In genomic region chr2:133952420-133952819, GRCh38 we compare ENCODE assay signal across 19 cellular contexts.
DNase-seq lines count a peak whose midpoint lies in the region; ATAC-seq and TF ChIP-seq lines count a peak whose summit lies in the region.
"Had no signal": no experiment of that assay in that cellular context is flagged by ENCODE, and none has a peak within 500 bp of the region (broad histone marks: within the 10 kb centered on the region; RNA-seq: fewer than 3 reads in every experiment).

No MANE protein-coding gene starts in this region.

- no peaks in the 10 kb centered on the region for H3K27me3 ChIP-seq in brain microvascular endothelial cell (replicated peaks)

- H3K36me3 ChIP-seq in brain microvascular endothelial cell (replicated peaks): no peaks in the 10 kb centered on the region

- H3K27ac ChIP-seq in brain microvascular endothelial cell: no peak overlapping the region
- H3K27ac ChIP-seq: A549, coronary artery, psoas muscle had no signal

- peak; percentile 28 for DNase-seq in GM10248 (ENCODE audit: extremely low spot score)
- DNase-seq in anterior cingulate cortex (lab: John Stamatoyannopoulos, UW): no peak
- DNase-seq in brain microvascular endothelial cell: no peak
- no peak for DNase-seq in iPS-NIHi11 (ENCODE audit: low spot score)
- DNase-seq in NCI-H1092 treated with DMSO at 0.1 percent for 48 hours (lab: John Stamatoyannopoulos, UW): no peak
- DNase-seq: activated CD4-positive, alpha-beta T cell treated with anti-CD3 and anti-CD28 coated beads for 1 hour; activated CD8-positive, alpha-beta memory T cell treated with anti-CD3 and anti-CD28 coated beads, Interleukin-2, amount 50 U/mL, for 4 hours; activated naive CD4-positive, alpha-beta T cell treated with Interleukin-2 at 50 U/mL for 16 hours; CD4-positive, CD25-positive, alpha-beta regulatory T cell; mesenchymal stem cell; NCI-H1436; NCI-H226; psoas muscle; stimulated activated CD4-positive, alpha-beta T cell treated with anti-CD3 and anti-CD28 coated beads, Interleukin-12 subunit alpha, Interleukin-12 subunit beta, amount 100 ng/mL, for 4 hours had no signal

- POLR2A ChIA-PET in GM10248 (lab: Yijun Ruan, JAX): no interaction called here

- in situ Hi-C loops in brain microvascular endothelial cell (cut with HindIII; ENCODE audit: low pct_ligation_motif_present, low sequenced_read_pairs): no loop called here

- CTCF ChIA-PET in GM10248 (lab: Yijun Ruan, JAX): interaction anchor here (0.8 to 1.6 kb wide), 5 partner anchors 8 to 108 kb away, joined by 3 to 4 read pairs (median 3); no protein-coding TSS in a partner anchor

- ATAC-seq in GM19452 (IDR thresholded peaks at IDR 0.05; ENCODE audit: unreplicated experiment) (peak; percentile 52), HG02678 (IDR thresholded peaks at IDR 0.05; ENCODE audit: unreplicated experiment) (peak; percentile 33), HG03558 (IDR thresholded peaks at IDR 0.05; ENCODE audit: extremely low read depth, unreplicated experiment) (peak; percentile 32)
- ATAC-seq: A549, psoas muscle had no signal

- no peak for TF ChIP-seq CTCF in GM10248 (IDR thresholded peaks at IDR 0.05; ENCODE audit: control extremely low read depth, extremely low read depth, low read depth, missing control alignments)
- TF ChIP-seq CTCF in brain microvascular endothelial cell (IDR thresholded peaks at IDR 0.05; ENCODE audit: low read depth, low read length, missing control alignments): no peak

- H3K4me3 ChIP-seq in brain microvascular endothelial cell (ENCODE audit: low read depth, low read length): no peak overlapping the region
- H3K4me3 ChIP-seq: A549, coronary artery, psoas muscle had no signal
